In genomic region chr4:23930750-23931488, GRCh38 we compare ENCODE assay signal across 13 cellular contexts. TPM values are rescaled to one million over a fixed set of nuclear protein-coding genes. Genes with fewer than 3 reads are reported as not detected.
A peak's percentile ranks its signal among the peaks of the same experiment; 100 is the strongest.
DNase-seq lines count a peak whose midpoint lies in the region; ATAC-seq and TF ChIP-seq lines count a peak whose summit lies in the region.
"Had no signal": no experiment of that assay in that cellular context is flagged by ENCODE, and none has a peak within 500 bp of the region (broad histone marks: within the 10 kb centered on the region; RNA-seq: fewer than 3 reads in every experiment).

No MANE protein-coding gene starts in this region.

- peak overlapping the region in 3 of 5 experiments; percentile 16 to 95 (median 90) for H3K27ac Mint-ChIP-seq in brain
- H3K27ac Mint-ChIP-seq: activated naive CD4-positive, alpha-beta T cell treated with anti-CD3 and anti-CD28 coated beads, Interleukin-2, amount 50 U/mL, for 24 hours; T-helper 2 cell treated with Interferon-gamma antibody and Interleukin-4, amounts not matched to agents 5 μg/mL and 100 μg/mL, for 36 hours had no signal

- intact Hi-C loops in right cardiac atrium (cut with DNase I): loop anchor here in 1 of 4 donors (5.0 kb wide), 1 partner anchor 44 kb away; no protein-coding TSS in a partner anchor

- H3K9me3 ChIP-seq in right cardiac atrium (ENCODE audit: control insufficient read depth, low read length): no peaks in the 10 kb centered on the region

- H3K4me3 ChIP-seq in right cardiac atrium (ENCODE audit: low read length): no peak overlapping the region

- H3K4me1 Mint-ChIP-seq in brain: peaks cover 29% of the 10 kb centered on the region
- H3K4me1 Mint-ChIP-seq: activated naive CD4-positive, alpha-beta T cell treated with anti-CD3 and anti-CD28 coated beads, Interleukin-2, amount 50 U/mL, for 24 hours had no signal

- no peaks in the 10 kb centered on the region for H3K27me3 ChIP-seq in right cardiac atrium (ENCODE audit: control insufficient read depth, insufficient read depth)

- in situ Hi-C loops in Caki2 (cut with HindIII; ENCODE audit: low pct_unique_long_range_greater_than_20kb, low sequenced_read_pairs): no loop called here

- no peaks in the 10 kb centered on the region for H3K36me3 Mint-ChIP-seq in brain
- H3K36me3 Mint-ChIP-seq: activated naive CD4-positive, alpha-beta T cell treated with anti-CD3 and anti-CD28 coated beads, Interleukin-2, amount 50 U/mL, for 24 hours had no signal

- peak overlapping the region; percentile 95 for H3K27ac ChIP-seq in right cardiac atrium (ENCODE audit: low read length)
- H3K27ac ChIP-seq: KMS-11 had no signal

- H3K27me3 Mint-ChIP-seq in brain: peaks cover 2% of the 10 kb centered on the region
- H3K27me3 Mint-ChIP-seq: activated naive CD4-positive, alpha-beta T cell treated with anti-CD3 and anti-CD28 coated beads, Interleukin-2, amount 50 U/mL, for 24 hours had no signal

- 14% methylated on average over 10 of the region's 10 CpGs for WGBS in right cardiac atrium

- peak; percentile 91 for DNase-seq in Caki2 (ENCODE audit: low read depth)
- peak; percentile 85 to 92 (median 91) for DNase-seq in right cardiac atrium
- DNase-seq in pons (ENCODE audit: low spot score): peak; percentile 39
- DNase-seq in UCSD-AML1 (lab: John Stamatoyannopoulos, UW; ENCODE audit: unreplicated experiment): no peak
- no peak for DNase-seq in NCI-H345 (lab: John Stamatoyannopoulos, UW)
- DNase-seq: NCI-H524 had no signal

- peaks cover 0 to 6% (median 0%) of the 10 kb centered on the region in 5 experiments for H3K9me3 Mint-ChIP-seq in brain
- H3K9me3 Mint-ChIP-seq: T-helper 2 cell treated with Interferon-gamma antibody and Interleukin-4, amounts not matched to agents 5 μg/mL and 100 μg/mL, for 36 hours had no signal

- ATAC-seq in right cardiac atrium (peak; percentile 94 to 95), GM18867 (IDR thresholded peaks at IDR 0.05; ENCODE audit: unreplicated experiment) (no peak), HG02973 (IDR thresholded peaks at IDR 0.05; ENCODE audit: unreplicated experiment) (no peak)
- ATAC-seq: HCT116 had no signal

- H3K4me1 ChIP-seq in right cardiac atrium (ENCODE audit: control insufficient read depth, insufficient read depth, low read length): peaks cover 14% of the 10 kb centered on the region

- H3K4me3 Mint-ChIP-seq in brain: peak overlapping the region in 1 of 5 experiments; percentile 42
- H3K4me3 Mint-ChIP-seq: activated naive CD4-positive, alpha-beta T cell treated with anti-CD3 and anti-CD28 coated beads, Interleukin-2, amount 50 U/mL, for 24 hours; T-helper 2 cell treated with Interferon-gamma antibody and Interleukin-4, amounts not matched to agents 5 μg/mL and 100 μg/mL, for 36 hours had no signal

- TF ChIP-seq CTCF in brain (conservative IDR thresholded peaks at IDR 0.05): no peak

RNA-seq across cellular contexts. Expression of gene PPARGC1A, which starts 41.1 kb away (rescaled TPM):
- total RNA-seq in Caki2 (2014; rRNA removed; shearing (Covaris generic); ENCODE audit: low replicate concordance): 1.4 and 1.6 TPM in 2 replicates
- polyA plus RNA-seq in brain (ENCODE audit: insufficient read depth, low read depth, low replicate concordance): 2.6 TPM
- total RNA-seq in right cardiac atrium: 100 to 1,000 TPM in 1 of 4 donors, 10 to 100 TPM in 3; 74.7 to 130 (median 82.0) TPM
- polyA plus RNA-seq in right cardiac atrium: 22.2 TPM

Comparison
In these comparisons a context has a peak if more than half of its experiments do, and no peak if none do; other contexts are left out.
1. DNase-seq: peak in Caki2 (single experiment), right cardiac atrium (3 of 3) and pons (single experiment); none in UCSD-AML1 (single experiment) and NCI-H345 (single experiment).
2. ATAC-seq: peak in right cardiac atrium (2 of 2); none in GM18867 (single experiment) and HG02973 (single experiment).
3. RNA of gene PPARGC1A, which starts 41.1 kb away (total RNA-seq): 74.7 to 130 TPM in right cardiac atrium; 1.4 to 1.6 TPM in Caki2; every median in the first group is over 10 times any median in the second.